In the genomic region with DNA sequence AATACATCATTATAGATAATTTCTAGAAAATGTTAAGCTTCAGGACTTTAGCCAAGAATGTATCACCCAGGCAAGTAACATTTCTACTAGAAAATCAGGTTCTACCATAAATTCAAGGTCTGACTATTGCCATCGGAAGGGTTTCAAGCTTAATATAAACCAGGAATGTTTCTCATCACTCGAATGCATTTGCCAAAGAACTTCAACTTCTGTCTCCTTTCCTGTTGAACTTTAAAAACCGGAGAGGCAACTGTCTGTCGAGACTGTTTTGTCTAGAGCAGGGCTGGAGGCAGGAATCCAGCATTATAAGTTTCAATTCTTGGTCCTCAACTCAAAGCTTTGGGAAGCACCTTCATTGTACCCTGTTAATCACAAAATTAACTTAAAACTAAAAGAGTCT, we compare ENCODE assay signal across 1 cellular context.
TF ChIP-seq lines count a peak whose summit lies in the region.

No MANE protein-coding gene starts in this region.

TF ChIP-seq in GM23338, 12 proteins besides CTCF, POLR2A, EP300 and RAD21 (continued from another document):
- TF ChIP-seq, protein P1, sequence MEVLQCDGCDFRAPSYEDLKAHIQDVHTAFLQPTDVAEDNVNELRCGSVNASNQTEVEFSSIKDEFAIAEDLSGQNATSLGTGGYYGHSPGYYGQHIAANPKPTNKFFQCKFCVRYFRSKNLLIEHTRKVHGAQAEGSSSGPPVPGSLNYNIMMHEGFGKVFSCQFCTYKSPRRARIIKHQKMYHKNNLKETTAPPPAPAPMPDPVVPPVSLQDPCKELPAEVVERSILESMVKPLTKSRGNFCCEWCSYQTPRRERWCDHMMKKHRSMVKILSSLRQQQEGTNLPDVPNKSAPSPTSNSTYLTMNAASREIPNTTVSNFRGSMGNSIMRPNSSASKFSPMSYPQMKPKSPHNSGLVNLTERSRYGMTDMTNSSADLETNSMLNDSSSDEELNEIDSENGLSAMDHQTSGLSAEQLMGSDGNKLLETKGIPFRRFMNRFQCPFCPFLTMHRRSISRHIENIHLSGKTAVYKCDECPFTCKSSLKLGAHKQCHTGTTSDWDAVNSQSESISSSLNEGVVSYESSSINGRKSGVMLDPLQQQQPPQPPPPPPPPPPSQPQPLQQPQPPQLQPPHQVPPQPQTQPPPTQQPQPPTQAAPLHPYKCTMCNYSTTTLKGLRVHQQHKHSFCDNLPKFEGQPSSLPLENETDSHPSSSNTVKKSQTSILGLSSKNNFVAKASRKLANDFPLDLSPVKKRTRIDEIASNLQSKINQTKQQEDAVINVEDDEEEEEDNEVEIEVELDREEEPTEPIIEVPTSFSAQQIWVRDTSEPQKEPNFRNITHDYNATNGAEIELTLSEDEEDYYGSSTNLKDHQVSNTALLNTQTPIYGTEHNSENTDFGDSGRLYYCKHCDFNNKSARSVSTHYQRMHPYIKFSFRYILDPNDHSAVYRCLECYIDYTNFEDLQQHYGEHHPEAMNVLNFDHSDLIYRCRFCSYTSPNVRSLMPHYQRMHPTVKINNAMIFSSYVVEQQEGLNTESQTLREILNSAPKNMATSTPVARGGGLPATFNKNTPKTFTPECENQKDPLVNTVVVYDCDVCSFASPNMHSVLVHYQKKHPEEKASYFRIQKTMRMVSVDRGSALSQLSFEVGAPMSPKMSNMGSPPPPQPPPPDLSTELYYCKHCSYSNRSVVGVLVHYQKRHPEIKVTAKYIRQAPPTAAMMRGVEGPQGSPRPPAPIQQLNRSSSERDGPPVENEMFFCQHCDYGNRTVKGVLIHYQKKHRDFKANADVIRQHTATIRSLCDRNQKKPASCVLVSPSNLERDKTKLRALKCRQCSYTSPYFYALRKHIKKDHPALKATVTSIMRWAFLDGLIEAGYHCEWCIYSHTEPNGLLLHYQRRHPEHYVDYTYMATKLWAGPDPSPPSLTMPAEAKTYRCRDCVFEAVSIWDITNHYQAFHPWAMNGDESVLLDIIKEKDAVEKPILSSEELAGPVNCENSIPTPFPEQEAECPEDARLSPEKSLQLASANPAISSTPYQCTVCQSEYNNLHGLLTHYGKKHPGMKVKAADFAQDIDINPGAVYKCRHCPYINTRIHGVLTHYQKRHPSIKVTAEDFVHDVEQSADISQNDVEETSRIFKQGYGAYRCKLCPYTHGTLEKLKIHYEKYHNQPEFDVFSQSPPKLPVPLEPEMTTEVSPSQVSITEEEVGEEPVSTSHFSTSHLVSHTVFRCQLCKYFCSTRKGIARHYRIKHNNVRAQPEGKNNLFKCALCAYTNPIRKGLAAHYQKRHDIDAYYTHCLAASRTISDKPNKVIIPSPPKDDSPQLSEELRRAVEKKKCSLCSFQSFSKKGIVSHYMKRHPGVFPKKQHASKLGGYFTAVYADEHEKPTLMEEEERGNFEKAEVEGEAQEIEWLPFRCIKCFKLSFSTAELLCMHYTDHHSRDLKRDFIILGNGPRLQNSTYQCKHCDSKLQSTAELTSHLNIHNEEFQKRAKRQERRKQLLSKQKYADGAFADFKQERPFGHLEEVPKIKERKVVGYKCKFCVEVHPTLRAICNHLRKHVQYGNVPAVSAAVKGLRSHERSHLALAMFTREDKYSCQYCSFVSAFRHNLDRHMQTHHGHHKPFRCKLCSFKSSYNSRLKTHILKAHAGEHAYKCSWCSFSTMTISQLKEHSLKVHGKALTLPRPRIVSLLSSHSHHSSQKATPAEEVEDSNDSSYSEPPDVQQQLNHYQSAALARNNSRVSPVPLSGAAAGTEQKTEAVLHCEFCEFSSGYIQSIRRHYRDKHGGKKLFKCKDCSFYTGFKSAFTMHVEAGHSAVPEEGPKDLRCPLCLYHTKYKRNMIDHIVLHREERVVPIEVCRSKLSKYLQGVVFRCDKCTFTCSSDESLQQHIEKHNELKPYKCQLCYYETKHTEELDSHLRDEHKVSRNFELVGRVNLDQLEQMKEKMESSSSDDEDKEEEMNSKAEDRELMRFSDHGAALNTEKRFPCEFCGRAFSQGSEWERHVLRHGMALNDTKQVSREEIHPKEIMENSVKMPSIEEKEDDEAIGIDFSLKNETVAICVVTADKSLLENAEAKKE (CRISPR knock-in tag; IDR thresholded peaks at IDR 0.05), result no peak
- TF ChIP-seq POLR2AphosphoS5 (IDR thresholded peaks at IDR 0.05; ENCODE audit: low read depth) (no peak), STAT1 (IDR thresholded peaks at IDR 0.05; ENCODE audit: unreplicated experiment) (no peak), EZH2 (IDR thresholded peaks at IDR 0.05; ENCODE audit: low read depth, unreplicated experiment) (no peak), ZNF331 (CRISPR knock-in tag; IDR thresholded peaks at IDR 0.05; ENCODE audit: low read depth) (no peak), JUNB (IDR thresholded peaks at IDR 0.05; ENCODE audit: unreplicated experiment) (no peak), EZH2phosphoT487 (IDR thresholded peaks at IDR 0.05; ENCODE audit: unreplicated experiment) (no peak), NANOG (IDR thresholded peaks at IDR 0.05; ENCODE audit: borderline replicate concordance) (no peak)
- TF ChIP-seq, protein P2, sequence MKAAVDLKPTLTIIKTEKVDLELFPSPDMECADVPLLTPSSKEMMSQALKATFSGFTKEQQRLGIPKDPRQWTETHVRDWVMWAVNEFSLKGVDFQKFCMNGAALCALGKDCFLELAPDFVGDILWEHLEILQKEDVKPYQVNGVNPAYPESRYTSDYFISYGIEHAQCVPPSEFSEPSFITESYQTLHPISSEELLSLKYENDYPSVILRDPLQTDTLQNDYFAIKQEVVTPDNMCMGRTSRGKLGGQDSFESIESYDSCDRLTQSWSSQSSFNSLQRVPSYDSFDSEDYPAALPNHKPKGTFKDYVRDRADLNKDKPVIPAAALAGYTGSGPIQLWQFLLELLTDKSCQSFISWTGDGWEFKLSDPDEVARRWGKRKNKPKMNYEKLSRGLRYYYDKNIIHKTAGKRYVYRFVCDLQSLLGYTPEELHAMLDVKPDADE (IDR thresholded peaks at IDR 0.05), result no peak
- TF ChIP-seq, protein P3, sequence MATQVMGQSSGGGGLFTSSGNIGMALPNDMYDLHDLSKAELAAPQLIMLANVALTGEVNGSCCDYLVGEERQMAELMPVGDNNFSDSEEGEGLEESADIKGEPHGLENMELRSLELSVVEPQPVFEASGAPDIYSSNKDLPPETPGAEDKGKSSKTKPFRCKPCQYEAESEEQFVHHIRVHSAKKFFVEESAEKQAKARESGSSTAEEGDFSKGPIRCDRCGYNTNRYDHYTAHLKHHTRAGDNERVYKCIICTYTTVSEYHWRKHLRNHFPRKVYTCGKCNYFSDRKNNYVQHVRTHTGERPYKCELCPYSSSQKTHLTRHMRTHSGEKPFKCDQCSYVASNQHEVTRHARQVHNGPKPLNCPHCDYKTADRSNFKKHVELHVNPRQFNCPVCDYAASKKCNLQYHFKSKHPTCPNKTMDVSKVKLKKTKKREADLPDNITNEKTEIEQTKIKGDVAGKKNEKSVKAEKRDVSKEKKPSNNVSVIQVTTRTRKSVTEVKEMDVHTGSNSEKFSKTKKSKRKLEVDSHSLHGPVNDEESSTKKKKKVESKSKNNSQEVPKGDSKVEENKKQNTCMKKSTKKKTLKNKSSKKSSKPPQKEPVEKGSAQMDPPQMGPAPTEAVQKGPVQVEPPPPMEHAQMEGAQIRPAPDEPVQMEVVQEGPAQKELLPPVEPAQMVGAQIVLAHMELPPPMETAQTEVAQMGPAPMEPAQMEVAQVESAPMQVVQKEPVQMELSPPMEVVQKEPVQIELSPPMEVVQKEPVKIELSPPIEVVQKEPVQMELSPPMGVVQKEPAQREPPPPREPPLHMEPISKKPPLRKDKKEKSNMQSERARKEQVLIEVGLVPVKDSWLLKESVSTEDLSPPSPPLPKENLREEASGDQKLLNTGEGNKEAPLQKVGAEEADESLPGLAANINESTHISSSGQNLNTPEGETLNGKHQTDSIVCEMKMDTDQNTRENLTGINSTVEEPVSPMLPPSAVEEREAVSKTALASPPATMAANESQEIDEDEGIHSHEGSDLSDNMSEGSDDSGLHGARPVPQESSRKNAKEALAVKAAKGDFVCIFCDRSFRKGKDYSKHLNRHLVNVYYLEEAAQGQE (IDR thresholded peaks at IDR 0.05; ENCODE audit: unreplicated experiment), result no peak
